ENCODE assay signal across 1 cellular context in the genomic region with DNA sequence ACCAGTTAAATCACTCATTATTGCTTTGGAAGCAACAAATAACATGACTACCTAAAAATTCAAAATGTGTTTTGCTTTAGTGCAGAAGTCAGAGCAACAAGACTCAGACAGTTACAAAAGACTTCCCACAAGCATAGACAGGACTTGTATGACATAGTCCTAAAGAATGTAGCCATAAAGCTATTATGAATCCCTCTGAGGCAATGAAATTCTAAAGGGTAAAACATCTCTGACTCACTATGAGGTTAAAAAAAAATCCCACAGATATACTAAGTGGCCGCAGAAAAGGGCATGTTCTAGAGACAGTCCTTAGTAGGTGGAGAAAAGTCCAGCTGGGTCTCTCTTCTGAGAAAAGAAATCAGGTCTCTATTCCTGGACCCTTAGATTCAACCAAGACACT.
A peak's percentile ranks its signal among the peaks of the same experiment; 100 is the strongest.
TF ChIP-seq lines count a peak whose summit lies in the region.

No MANE protein-coding gene starts in this region.

TF ChIP-seq in endothelial cell of umbilical vein, 7 proteins besides CTCF, POLR2A, EP300 and RAD21:
- TF ChIP-seq FOS (IDR thresholded peaks at IDR 0.05; ENCODE audit: borderline replicate concordance, insufficient read depth, low read length) (peak; percentile 48), GATA2 (IDR thresholded peaks at IDR 0.05; ENCODE audit: insufficient read depth, insufficient read length, low read depth, low read length) (no peak), EZH2 (IDR thresholded peaks at IDR 0.05; ENCODE audit: borderline replicate concordance, low read depth, low read length, severe bottlenecking) (no peak), JUN (IDR thresholded peaks at IDR 0.05; ENCODE audit: borderline replicate concordance, insufficient read depth, insufficient read length, low read depth) (no peak), MYC (IDR thresholded peaks at IDR 0.05; ENCODE audit: low read depth, low read length) (no peak)
- TF ChIP-seq, protein P1, sequence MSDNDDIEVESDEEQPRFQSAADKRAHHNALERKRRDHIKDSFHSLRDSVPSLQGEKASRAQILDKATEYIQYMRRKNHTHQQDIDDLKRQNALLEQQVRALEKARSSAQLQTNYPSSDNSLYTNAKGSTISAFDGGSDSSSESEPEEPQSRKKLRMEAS (IDR thresholded peaks at IDR 0.05; ENCODE audit: insufficient read depth, insufficient read length), result no peak
